10 cellular contexts compared by ENCODE assay signal in genomic region chr13:114283581-114283980, GRCh38. TPM values are rescaled to one million over a fixed set of nuclear protein-coding genes. Genes with fewer than 3 reads are reported as not detected.
DNase-seq lines count a peak whose midpoint lies in the region; ATAC-seq and TF ChIP-seq lines count a peak whose summit lies in the region.
"Had no signal": no experiment of that assay in that cellular context is flagged by ENCODE, and none has a peak within 500 bp of the region (broad histone marks: within the 10 kb centered on the region; RNA-seq: fewer than 3 reads in every experiment).

No MANE protein-coding gene starts in this region.

- no peak overlapping the region for H3K27ac ChIP-seq in DND-41 (ENCODE audit: low read length)

- no peak for TF ChIP-seq CTCF in DND-41 (IDR thresholded peaks at IDR 0.05; ENCODE audit: borderline replicate concordance, extremely low read depth, low read length, poor library complexity, severe bottlenecking)
- TF ChIP-seq CTCF in natural killer cell (IDR thresholded peaks at IDR 0.05), result no peak

- peak overlapping the region; percentile 68 for H3K4me3 Mint-ChIP-seq in natural killer cell

- H3K79me2 ChIP-seq in DND-41 (ENCODE audit: insufficient read depth, low read length), result peaks cover 42% of the 10 kb centered on the region

- peak overlapping the region; percentile 76 for H3K4me2 ChIP-seq in DND-41 (ENCODE audit: insufficient read depth, low read length)

- H3K9ac ChIP-seq in DND-41 (ENCODE audit: low read depth, low read length), result no peak overlapping the region; the same call in 1 of the 2 replicates

- no peaks in the 10 kb centered on the region for H3K27me3 ChIP-seq in DND-41 (ENCODE audit: insufficient read depth, low read length, poor library complexity)

- no peak overlapping the region for H2AFZ ChIP-seq in DND-41 (ENCODE audit: low read depth, low read length)

- peaks cover 32 to 41% of the 10 kb centered on the region in 2 donors for H3K36me3 Mint-ChIP-seq in activated naive CD4-positive, alpha-beta T cell treated with anti-CD3 and anti-CD28 coated beads, Interleukin-2, amount 50 U/mL, for 72 hours
- H3K36me3 Mint-ChIP-seq in natural killer cell, result peaks cover 10% of the 10 kb centered on the region

- peaks cover 54% of the 10 kb centered on the region for H3K36me3 ChIP-seq in DND-41 (ENCODE audit: insufficient read depth, low read length)

- H3K9me3 Mint-ChIP-seq in activated naive CD4-positive, alpha-beta T cell treated with anti-CD3 and anti-CD28 coated beads, Interleukin-2, amount 50 U/mL, for 72 hours, result no peaks in the 10 kb centered on the region
- no peaks in the 10 kb centered on the region for H3K9me3 Mint-ChIP-seq in natural killer cell

- no peak for DNase-seq in DND-41
- DNase-seq in Kasumi-1 (lab: John Stamatoyannopoulos, UW), result peak; percentile 22 to 44
- DNase-seq in activated naive CD4-positive, alpha-beta T cell treated with anti-CD3 and anti-CD28 coated beads, Interleukin-2, amount 50 U/mL, for 72 hours (ENCODE audit: low spot score in 2 of 2), result no peak
- DNase-seq in natural killer cell, result no peak
- no peak for DNase-seq in activated CD8-positive, alpha-beta memory T cell treated with anti-CD3 and anti-CD28 coated beads, Interleukin-2, amount 50 U/mL, for 4 hours
- no peak for DNase-seq in germinal center (ENCODE audit: low spot score)
- DNase-seq in glomerular visceral epithelial cell (ENCODE audit: extremely low spot score), result no peak
- DNase-seq: SHP77 treated with DMSO at 0.1 percent for 48 hours; stimulated activated naive CD4-positive, alpha-beta T cell had no signal

- no peak overlapping the region; a peak in 1 of 4 replicates for H3K4me3 ChIP-seq in DND-41 (ENCODE audit: low read depth in 1 of 2, low read length in 2 of 2)

- ATAC-seq in DND-41 (ENCODE audit: insufficient read depth, low read depth) (no peak), natural killer cell (no peak), GM18498 (IDR thresholded peaks at IDR 0.05; ENCODE audit: unreplicated experiment) (no peak)
- ATAC-seq in activated naive CD4-positive, alpha-beta T cell treated with anti-CD3 and anti-CD28 coated beads, Interleukin-2, amount 50 U/mL, for 72 hours, result no peak

- H3K27ac Mint-ChIP-seq in activated naive CD4-positive, alpha-beta T cell treated with anti-CD3 and anti-CD28 coated beads, Interleukin-2, amount 50 U/mL, for 72 hours, result peak overlapping the region; percentile 5 to 28
- no peak overlapping the region for H3K27ac Mint-ChIP-seq in natural killer cell

- H3K27me3 Mint-ChIP-seq in natural killer cell (ENCODE audit: low read depth in 2 of 2), result no peaks in the 10 kb centered on the region

- H3K4me1 ChIP-seq in DND-41 (ENCODE audit: insufficient read depth, low read length), result peaks cover 38% of the 10 kb centered on the region

- peaks cover 45 to 47% of the 10 kb centered on the region in 2 donors for H3K4me1 Mint-ChIP-seq in natural killer cell

- intact Hi-C loops in natural killer cell (cut with micrococcal nuclease), result loop anchor here (2.0 kb wide), 1 partner anchor 31 kb away; the partner anchor contains the start of gene CHAMP1

- H3K9me3 ChIP-seq in DND-41 (ENCODE audit: insufficient read depth, low read length, severe bottlenecking), result no peaks in the 10 kb centered on the region

- H4K20me1 ChIP-seq in DND-41 (ENCODE audit: insufficient read depth, low read length), result peaks cover 6% of the 10 kb centered on the region; the same call in 1 of the 2 replicates

RNA-seq across cellular contexts. Expression of gene UPF3A, which starts 2.2 kb away (rescaled TPM):
- 10 to 100 TPM; 42.2 to 76.8 TPM for total RNA-seq in activated naive CD4-positive, alpha-beta T cell treated with anti-CD3 and anti-CD28 coated beads, Interleukin-2, amount 50 U/mL, for 72 hours
- 10 to 100 TPM; 37.8 to 66.5 (median 44.7) TPM for total RNA-seq in natural killer cell

RNA-seq across cellular contexts. Expression of gene CHAMP1, which starts 30.7 kb away (rescaled TPM):
- 10 to 100 TPM; 29.2 to 40.5 TPM for total RNA-seq in activated naive CD4-positive, alpha-beta T cell treated with anti-CD3 and anti-CD28 coated beads, Interleukin-2, amount 50 U/mL, for 72 hours
- total RNA-seq in natural killer cell, result 10 to 100 TPM in 1 of 3 donors, 1 to 10 TPM in 2; 6.1 to 11.3 (median 7.9) TPM

RNA-seq across cellular contexts. Expression of gene CDC16, which starts 48.9 kb away (rescaled TPM):
- 100 to 1,000 TPM in 1 of 2 donors, 10 to 100 TPM in 1; 85.1 to 108 TPM for total RNA-seq in activated naive CD4-positive, alpha-beta T cell treated with anti-CD3 and anti-CD28 coated beads, Interleukin-2, amount 50 U/mL, for 72 hours
- 10 to 100 TPM; 61.4 to 75.9 (median 70.7) TPM for total RNA-seq in natural killer cell

Comparison
In these comparisons a context has a peak if more than half of its experiments do, and no peak if none do; other contexts are left out.
1. DNase-seq: peak in Kasumi-1 (2 of 2); none in DND-41 (single experiment), activated naive CD4-positive, alpha-beta T cell treated with anti-CD3 and anti-CD28 coated beads, Interleukin-2, amount 50 U/mL, for 72 hours (0 of 2), natural killer cell (single experiment), activated CD8-positive, alpha-beta memory T cell treated with anti-CD3 and anti-CD28 coated beads, Interleukin-2, amount 50 U/mL, for 4 hours (single experiment), germinal center (single experiment) and glomerular visceral epithelial cell (single experiment).
2. H3K27ac Mint-ChIP-seq: peak in activated naive CD4-positive, alpha-beta T cell treated with anti-CD3 and anti-CD28 coated beads, Interleukin-2, amount 50 U/mL, for 72 hours (2 of 2); none in natural killer cell (0 of 2).